ENCODE assay signal across 33 cellular contexts in the genomic region with DNA sequence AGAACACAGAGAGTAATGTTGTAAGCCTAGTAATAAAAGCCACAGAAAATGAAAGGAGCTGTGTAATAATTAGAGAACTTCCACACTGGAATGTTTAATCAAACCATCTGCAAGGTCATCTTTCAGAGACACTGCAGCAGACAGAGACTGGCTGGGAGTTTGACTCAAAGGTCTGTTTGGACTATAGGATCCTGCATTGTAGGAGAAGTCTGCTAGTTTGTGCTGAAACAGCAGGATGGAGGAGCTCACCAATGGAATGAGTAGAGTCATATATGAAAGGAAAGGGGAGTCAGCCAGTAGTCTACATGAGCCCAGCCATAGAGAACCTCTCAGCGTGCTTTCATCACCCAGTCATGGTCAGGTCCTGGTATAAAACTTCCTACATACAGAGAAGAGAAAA. TPM values are rescaled to one million over a fixed set of nuclear protein-coding genes. Genes with fewer than 3 reads are reported as not detected.
"Had no signal": no experiment of that assay in that cellular context is flagged by ENCODE, and none has a peak within 500 bp of the region (broad histone marks: within the 10 kb centered on the region; RNA-seq: fewer than 3 reads in every experiment).

No MANE protein-coding gene starts in this region.

- DNase-seq: activated CD4-positive, alpha-beta T cell treated with anti-CD3 and anti-CD28 coated beads for 36 hours; activated CD4-positive, alpha-beta T cell treated with anti-CD3 and anti-CD28 coated beads, Interleukin-2, amount 10 ng/mL, durations not matched to agents 7 days and 5 days; activated CD4-positive, alpha-beta T cell treated with anti-CD3 and anti-CD28 coated beads, Interleukin-2, amount 50 U/mL, for 48 hours; activated CD8-positive, alpha-beta T cell treated with anti-CD3 and anti-CD28 coated beads, Interleukin-2, amount 10 ng/mL, durations not matched to agents 7 days and 5 days; activated gamma-delta T cell treated with Interleukin-2 at 50 U/mL for 16 hours; activated naive CD4-positive, alpha-beta T cell treated with anti-CD3 and anti-CD28 coated beads for 36 hours; activated T-cell treated with anti-CD3 and anti-CD28 coated beads, Interleukin-2, amount 50 U/mL, for 4 hours; adrenal gland; body of pancreas; caudate nucleus; Kasumi-1; KG1; MG63; NCI-H1048; NCI-H1105 treated with DMSO at 0.1 percent for 48 hours; NCI-H1436; NCI-H1694; NCI-H1930; NCI-H2081 treated with DMSO at 0.1 percent for 48 hours; NCI-H226; NCI-H524 treated with DMSO at 0.1 percent for 48 hours; Peyer's patch; RPMI8226; SHP77 treated with DMSO at 0.1 percent for 48 hours; SK-N-SH had no signal

- H3K36me3 Mint-ChIP-seq: activated naive CD4-positive, alpha-beta T cell treated with anti-CD3 and anti-CD28 coated beads, Interleukin-2, amount 50 U/mL, for 72 hours; WTC11 had no signal

- H3K4me3 Mint-ChIP-seq: activated CD4-positive, alpha-beta T cell treated with anti-CD3 and anti-CD28 coated beads for 36 hours; activated CD4-positive, alpha-beta T cell treated with anti-CD3 and anti-CD28 coated beads, Interleukin-2, amount 10 ng/mL, durations not matched to agents 7 days and 5 days; activated CD8-positive, alpha-beta T cell treated with anti-CD3 and anti-CD28 coated beads, Interleukin-2, amount 10 ng/mL, durations not matched to agents 7 days and 5 days; activated naive CD4-positive, alpha-beta T cell treated with anti-CD3 and anti-CD28 coated beads for 36 hours; activated T-cell treated with anti-CD3 and anti-CD28 coated beads, Interleukin-2, amount 50 U/mL, for 4 hours; activated T-helper 1 cell treated with anti-CD3 and anti-CD28 coated beads, Interleukin-12 subunit alpha, Interleukin-12 subunit beta, Interleukin-2, Interleukin-4 antibody, amounts not matched to agents 30 ng/mL and 10 ng/mL and 1 ng/mL, durations not matched to agents 14 hours and 24 hours and 36 hours; T-helper 1 cell treated with Interleukin-12 subunit alpha and Interleukin-12 subunit beta and Interleukin-4 antibody, amounts not matched to agents 30 μg/mL and 1 μg/mL, for 36 hours; T-helper 2 cell treated with Interferon-gamma antibody and Interleukin-4, amounts not matched to agents 5 μg/mL and 100 μg/mL, for 36 hours; WTC11 had no signal

- ATAC-seq: activated CD4-positive, alpha-beta T cell treated with anti-CD3 and anti-CD28 coated beads for 36 hours; activated CD4-positive, CD25-positive, alpha-beta regulatory T cell treated with anti-CD3 and anti-CD28 coated beads, Interleukin-2, amount 50 U/mL, for 24 hours; activated CD8-positive, alpha-beta T cell treated with anti-CD3 and anti-CD28 coated beads, Interleukin-2, amount 10 ng/mL, durations not matched to agents 7 days and 5 days; activated naive CD4-positive, alpha-beta T cell treated with anti-CD3 and anti-CD28 coated beads, Interleukin-2, amount 50 U/mL, for 72 hours; activated T-cell treated with anti-CD3 and anti-CD28 coated beads, Interleukin-2, amount 50 U/mL, for 4 hours; body of pancreas; WTC11 had no signal

- H3K27ac Mint-ChIP-seq: activated CD4-positive, alpha-beta T cell treated with anti-CD3 and anti-CD28 coated beads for 36 hours; activated CD4-positive, alpha-beta T cell treated with anti-CD3 and anti-CD28 coated beads, Interleukin-2, amount 10 ng/mL, durations not matched to agents 7 days and 5 days; activated CD8-positive, alpha-beta T cell treated with anti-CD3 and anti-CD28 coated beads, Interleukin-2, amount 10 ng/mL, durations not matched to agents 7 days and 5 days; activated naive CD4-positive, alpha-beta T cell treated with anti-CD3 and anti-CD28 coated beads for 36 hours; activated naive CD4-positive, alpha-beta T cell treated with anti-CD3 and anti-CD28 coated beads, Interleukin-2, amount 50 U/mL, for 72 hours; activated T-helper 1 cell treated with anti-CD3 and anti-CD28 coated beads, Interleukin-12 subunit alpha, Interleukin-12 subunit beta, Interleukin-2, Interleukin-4 antibody, amounts not matched to agents 30 ng/mL and 10 ng/mL and 1 ng/mL, durations not matched to agents 14 hours and 24 hours and 36 hours; T-helper 1 cell treated with Interleukin-12 subunit alpha and Interleukin-12 subunit beta and Interleukin-4 antibody, amounts not matched to agents 30 μg/mL and 1 μg/mL, for 36 hours; T-helper 2 cell treated with Interferon-gamma antibody and Interleukin-4, amounts not matched to agents 5 μg/mL and 100 μg/mL, for 36 hours; WTC11 had no signal

- H3K9me3 Mint-ChIP-seq: activated CD4-positive, alpha-beta T cell treated with anti-CD3 and anti-CD28 coated beads, Interleukin-2, amount 10 ng/mL, durations not matched to agents 7 days and 5 days; activated naive CD4-positive, alpha-beta T cell treated with anti-CD3 and anti-CD28 coated beads for 36 hours; activated naive CD4-positive, alpha-beta T cell treated with anti-CD3 and anti-CD28 coated beads, Interleukin-2, amount 50 U/mL, for 72 hours; activated T-cell treated with anti-CD3 and anti-CD28 coated beads, Interleukin-2, amount 50 U/mL, for 4 hours; activated T-helper 1 cell treated with anti-CD3 and anti-CD28 coated beads, Interleukin-12 subunit alpha, Interleukin-12 subunit beta, Interleukin-2, Interleukin-4 antibody, amounts not matched to agents 30 ng/mL and 10 ng/mL and 1 ng/mL, durations not matched to agents 14 hours and 24 hours and 36 hours; T-helper 1 cell treated with Interleukin-12 subunit alpha and Interleukin-12 subunit beta and Interleukin-4 antibody, amounts not matched to agents 30 μg/mL and 1 μg/mL, for 36 hours; T-helper 2 cell treated with Interferon-gamma antibody and Interleukin-4, amounts not matched to agents 5 μg/mL and 100 μg/mL, for 36 hours; WTC11 had no signal

- H3K4me1 Mint-ChIP-seq: activated CD4-positive, alpha-beta T cell treated with anti-CD3 and anti-CD28 coated beads for 36 hours; activated CD4-positive, alpha-beta T cell treated with anti-CD3 and anti-CD28 coated beads, Interleukin-2, amount 10 ng/mL, durations not matched to agents 7 days and 5 days had no signal

RNA-seq across cellular contexts. Expression of a gene that starts 4.5 kb away (rescaled TPM):
- total RNA-seq: activated CD4-positive, alpha-beta T cell treated with anti-CD3 and anti-CD28 coated beads for 36 hours; activated CD4-positive, alpha-beta T cell treated with anti-CD3 and anti-CD28 coated beads, Interleukin-2, amount 10 ng/mL, durations not matched to agents 7 days and 5 days; activated CD8-positive, alpha-beta T cell treated with anti-CD3 and anti-CD28 coated beads, Interleukin-2, amount 10 ng/mL, durations not matched to agents 7 days and 5 days; activated naive CD4-positive, alpha-beta T cell treated with anti-CD3 and anti-CD28 coated beads for 36 hours; astrocyte; WTC11 had no signal

RNA-seq across cellular contexts. Expression of a gene that starts 59.4 kb away (rescaled TPM):
- total RNA-seq: activated CD8-positive, alpha-beta T cell treated with anti-CD3 and anti-CD28 coated beads, Interleukin-2, amount 10 ng/mL, durations not matched to agents 7 days and 5 days; activated T-helper 1 cell treated with anti-CD3 and anti-CD28 coated beads, Interleukin-12 subunit alpha, Interleukin-12 subunit beta, Interleukin-2, Interleukin-4 antibody, amounts not matched to agents 30 ng/mL and 10 ng/mL and 1 ng/mL, durations not matched to agents 14 hours and 24 hours and 36 hours; Peyer's patch; SJSA1 had no signal
